ENCODE assay signal across 27 cellular contexts in the genomic region with DNA sequence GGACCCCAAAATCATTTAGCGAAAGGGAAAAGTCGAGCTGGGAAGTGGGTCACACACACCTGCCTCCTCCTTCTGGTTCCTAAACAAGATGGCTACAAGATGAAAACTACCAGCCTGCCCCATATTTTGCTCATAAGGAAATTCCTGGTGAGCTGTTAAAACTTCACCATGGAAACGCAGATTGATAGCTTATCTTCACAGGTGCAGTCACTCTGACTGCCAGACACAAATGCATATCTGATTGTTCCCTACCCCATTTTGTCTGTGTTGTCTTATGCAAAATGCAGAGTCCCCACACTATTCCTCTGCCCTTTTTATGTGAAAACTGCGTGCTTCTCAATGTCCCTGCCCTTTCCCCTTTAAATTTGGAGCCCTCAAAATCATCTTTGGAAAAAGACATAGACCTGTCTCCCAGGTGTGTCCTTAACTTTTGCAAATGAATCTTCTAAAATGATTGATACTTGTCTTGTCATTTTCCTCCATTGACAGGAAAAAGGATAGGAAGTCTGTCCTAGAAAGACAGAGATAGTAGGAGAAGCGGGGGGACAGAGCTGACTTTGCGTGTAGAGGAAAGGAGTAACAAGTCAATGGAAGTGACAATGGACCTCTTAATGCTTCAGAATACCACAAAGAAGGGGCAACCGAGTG.
"Had no signal": no experiment of that assay in that cellular context is flagged by ENCODE, and none has a peak within 500 bp of the region (broad histone marks: within the 10 kb centered on the region; RNA-seq: fewer than 3 reads in every experiment).

No MANE protein-coding gene starts in this region.

- H3K4me3 Mint-ChIP-seq: activated CD4-positive, alpha-beta memory T cell treated with anti-CD3 and anti-CD28 coated beads for 36 hours; activated CD4-positive, alpha-beta T cell treated with anti-CD3 and anti-CD28 coated beads, Interleukin-2, amount 10 ng/mL, durations not matched to agents 7 days and 5 days; activated naive CD8-positive, alpha-beta T cell treated with anti-CD3 and anti-CD28 coated beads, Interleukin-2, amount 50 U/mL, for 24 hours; activated T-cell treated with anti-CD3 and anti-CD28 coated beads, Interleukin-2, amount 50 U/mL, for 4 hours; brain; central memory CD8-positive, alpha-beta T cell had no signal

- H3K4me1 Mint-ChIP-seq: activated CD4-positive, alpha-beta T cell treated with anti-CD3 and anti-CD28 coated beads, Interleukin-2, amount 10 ng/mL, durations not matched to agents 7 days and 5 days; activated naive CD8-positive, alpha-beta T cell treated with anti-CD3 and anti-CD28 coated beads, Interleukin-2, amount 50 U/mL, for 24 hours; central memory CD8-positive, alpha-beta T cell; T-helper 17 cell had no signal

- H3K9me3 Mint-ChIP-seq: activated CD4-positive, alpha-beta memory T cell treated with anti-CD3 and anti-CD28 coated beads for 36 hours; activated CD4-positive, alpha-beta T cell treated with anti-CD3 and anti-CD28 coated beads, Interleukin-2, amount 10 ng/mL, durations not matched to agents 7 days and 5 days; activated naive CD4-positive, alpha-beta T cell treated with anti-CD3 and anti-CD28 coated beads, Interleukin-2, amount 50 U/mL, for 72 hours; activated naive CD8-positive, alpha-beta T cell treated with anti-CD3 and anti-CD28 coated beads, Interleukin-2, amount 50 U/mL, for 24 hours; activated T-cell treated with anti-CD3 and anti-CD28 coated beads, Interleukin-2, amount 50 U/mL, for 4 hours; brain; central memory CD8-positive, alpha-beta T cell had no signal

- H3K27ac Mint-ChIP-seq: activated CD4-positive, alpha-beta memory T cell treated with anti-CD3 and anti-CD28 coated beads for 36 hours; activated CD4-positive, alpha-beta T cell treated with anti-CD3 and anti-CD28 coated beads, Interleukin-2, amount 10 ng/mL, durations not matched to agents 7 days and 5 days; activated naive CD4-positive, alpha-beta T cell treated with anti-CD3 and anti-CD28 coated beads, Interleukin-2, amount 50 U/mL, for 72 hours; activated naive CD8-positive, alpha-beta T cell treated with anti-CD3 and anti-CD28 coated beads, Interleukin-2, amount 50 U/mL, for 24 hours; brain; T-helper 17 cell had no signal

- H3K36me3 Mint-ChIP-seq: activated CD4-positive, alpha-beta memory T cell treated with anti-CD3 and anti-CD28 coated beads for 36 hours; activated naive CD4-positive, alpha-beta T cell treated with anti-CD3 and anti-CD28 coated beads, Interleukin-2, amount 50 U/mL, for 72 hours; brain had no signal

- DNase-seq: activated CD4-positive, alpha-beta memory T cell treated with anti-CD3 and anti-CD28 coated beads for 36 hours; activated CD4-positive, alpha-beta T cell treated with anti-CD3 and anti-CD28 coated beads, Interleukin-2, amount 10 ng/mL, durations not matched to agents 7 days and 5 days; activated CD4-positive, CD25-positive, alpha-beta regulatory T cell; activated CD8-positive, alpha-beta memory T cell treated with anti-CD3 and anti-CD28 coated beads for 24 hours; activated effector memory CD4-positive, alpha-beta T cell treated with anti-CD3 and anti-CD28 coated beads, Interleukin-2, amount 50 U/mL, for 16 hours; activated naive CD4-positive, alpha-beta T cell treated with Interleukin-2 at 50 U/mL for 16 hours; activated naive CD8-positive, alpha-beta T cell treated with anti-CD3 and anti-CD28 coated beads, Interleukin-2, amount 50 U/mL, for 24 hours; activated T-cell treated with anti-CD3 and anti-CD28 coated beads, Interleukin-2, amount 50 U/mL, for 4 hours; amygdala; Kasumi-1; NCI-H1092; NCI-H1417; NCI-H1694 treated with DMSO at 0.1 percent for 48 hours; NCI-H2029 treated with DMSO at 0.1 percent for 48 hours; NCI-H446; NCI-H524 treated with DMSO at 0.1 percent for 48 hours; NCI-H82; NK-92 treated with Interleukin-12 subunit alpha and Interleukin-12 subunit beta, amount 100 ng/mL, for 24 hours; OCI-M1; RPMI8226; T-helper 17 cell; T1000 had no signal

- ATAC-seq: activated naive CD4-positive, alpha-beta T cell treated with anti-CD3 and anti-CD28 coated beads, Interleukin-2, amount 50 U/mL, for 72 hours; activated naive CD8-positive, alpha-beta T cell treated with anti-CD3 and anti-CD28 coated beads, Interleukin-2, amount 50 U/mL, for 24 hours; activated T-cell treated with anti-CD3 and anti-CD28 coated beads, Interleukin-2, amount 50 U/mL, for 4 hours; Panc1; Right ventricle myocardium inferior; T-helper 17 cell had no signal

- H3K27me3 Mint-ChIP-seq: activated naive CD8-positive, alpha-beta T cell treated with anti-CD3 and anti-CD28 coated beads, Interleukin-2, amount 50 U/mL, for 24 hours had no signal
